ENCODE assay signal across 10 cellular contexts in genomic region chr1:64476251-64476952, GRCh38. TPM values are rescaled to one million over a fixed set of nuclear protein-coding genes. Genes with fewer than 3 reads are reported as not detected.
A peak's percentile ranks its signal among the peaks of the same experiment; 100 is the strongest.
DNase-seq lines count a peak whose midpoint lies in the region; ATAC-seq and TF ChIP-seq lines count a peak whose summit lies in the region.
"Had no signal": no experiment of that assay in that cellular context is flagged by ENCODE, and none has a peak within 500 bp of the region (broad histone marks: within the 10 kb centered on the region; RNA-seq: fewer than 3 reads in every experiment).

No MANE protein-coding gene starts in this region.

- H3K4me3 ChIP-seq in BLaER1 treated with 17β-estradiol and CSF1 and Interleukin-3, amounts not matched to agents 10 nM and 100 nM, result no peak overlapping the region
- H3K4me3 ChIP-seq in RWPE2 (ENCODE audit: severe bottlenecking), result no peak overlapping the region
- H3K4me3 ChIP-seq in osteoblast (ENCODE audit: insufficient read depth, low read length), result no peak overlapping the region
- H3K4me3 ChIP-seq in naive thymus-derived CD4-positive, alpha-beta T cell (ENCODE audit: low read length), result no peak overlapping the region

- no peak overlapping the region; a peak in 1 of 22 replicates for H3K27ac ChIP-seq in BLaER1 treated with 17β-estradiol and CSF1 and Interleukin-3, amounts not matched to agents 10 nM and 100 nM
- H3K27ac ChIP-seq in RWPE2 (ENCODE audit: poor library complexity, severe bottlenecking) (peak overlapping the region; percentile 18), osteoblast (ENCODE audit: low read depth, low read length) (no peak overlapping the region)
- no peak overlapping the region for H3K27ac ChIP-seq in naive thymus-derived CD4-positive, alpha-beta T cell (ENCODE audit: low read depth, low read length)

- peaks cover 4 to 76% (median 21%) of the 10 kb centered on the region in 7 donors for H3K4me1 Mint-ChIP-seq in naive thymus-derived CD4-positive, alpha-beta T cell

- H2AFZ ChIP-seq in osteoblast (ENCODE audit: low read length), result no peak overlapping the region

- DNase-seq in RWPE2 (ENCODE audit: low spot score) (no peak), fibroblast of the conjunctiva (ENCODE audit: low read depth) (peak; percentile 44), osteoblast (ENCODE audit: insufficient read length, low spot score, missing footprints) (peak; percentile 86), DMS153 treated with DMSO at 0.1 percent for 48 hours (lab: John Stamatoyannopoulos, UW; ENCODE audit: unreplicated experiment) (no peak), retina (no peak)
- no peak for DNase-seq in naive thymus-derived CD4-positive, alpha-beta T cell
- DNase-seq: activated T-cell treated with anti-CD3 and anti-CD28 coated beads, Interleukin-2, amount 50 U/mL, for 1 hour; GF-D8 had no signal

- peaks cover 4 to 29% (median 11%) of the 10 kb centered on the region in 5 donors for H3K27me3 Mint-ChIP-seq in naive thymus-derived CD4-positive, alpha-beta T cell

- CTCF ChIA-PET in naive thymus-derived CD4-positive, alpha-beta T cell (lab: Charles Lee), result interaction anchor here (0.5 kb wide), 1 partner anchor 29 kb away, joined by 3 read pairs; no protein-coding TSS in a partner anchor

- no peak for TF ChIP-seq CTCF in RWPE2 (IDR thresholded peaks at IDR 0.05; ENCODE audit: poor library complexity, severe bottlenecking)
- no peak for TF ChIP-seq CTCF in osteoblast (IDR thresholded peaks at IDR 0.05; ENCODE audit: extremely low read depth, low read depth, low read length)

- intact Hi-C loops in naive thymus-derived CD4-positive, alpha-beta T cell (cut with micrococcal nuclease), result loop anchor here in 1 of 2 donors (10.0 kb wide), 1 partner anchor 588 kb away; no protein-coding TSS in a partner anchor

- peaks cover 0 to 2% (median 0%) of the 10 kb centered on the region in 5 donors for H3K36me3 Mint-ChIP-seq in naive thymus-derived CD4-positive, alpha-beta T cell

- no peaks in the 10 kb centered on the region for H3K9me3 ChIP-seq in BLaER1 treated with 17β-estradiol and CSF1 and Interleukin-3, amounts not matched to agents 10 nM and 100 nM (replicated peaks in 1 of 11)
- H3K9me3 ChIP-seq in RWPE2 (ENCODE audit: severe bottlenecking) (no peaks in the 10 kb centered on the region), osteoblast (ENCODE audit: low read depth, low read length) (no peaks in the 10 kb centered on the region)
- no peaks in the 10 kb centered on the region for H3K9me3 ChIP-seq in naive thymus-derived CD4-positive, alpha-beta T cell (ENCODE audit: control insufficient read depth in 2 of 3, low read length in 3 of 3)

- H3K9me3 Mint-ChIP-seq in naive thymus-derived CD4-positive, alpha-beta T cell, result no peaks in the 10 kb centered on the region

- H3K9ac ChIP-seq in BLaER1 treated with 17β-estradiol and CSF1 and Interleukin-3, amounts not matched to agents 10 nM and 100 nM, result no peak overlapping the region

- H4K20me1 ChIP-seq in BLaER1 treated with 17β-estradiol and CSF1 and Interleukin-3, amounts not matched to agents 10 nM and 100 nM, result peaks cover 0 to 34% (median 0%) of the 10 kb centered on the region in 11 experiments; a peak in 6 of 22 replicates
- H4K20me1 ChIP-seq in osteoblast (ENCODE audit: insufficient read depth, low read length), result peaks cover 9% of the 10 kb centered on the region

- POLR2A ChIA-PET in naive thymus-derived CD4-positive, alpha-beta T cell (lab: Charles Lee), result interaction anchor here (0.7 kb wide), 1 partner anchor 18 kb away, joined by 3 read pairs; no protein-coding TSS in a partner anchor

- peak overlapping the region in 1 of 9 donors; percentile 33 for H3K27ac Mint-ChIP-seq in naive thymus-derived CD4-positive, alpha-beta T cell

- H3K4me3 Mint-ChIP-seq in naive thymus-derived CD4-positive, alpha-beta T cell, result no peak overlapping the region

- H3K27me3 ChIP-seq in BLaER1 treated with 17β-estradiol and CSF1 and Interleukin-3, amounts not matched to agents 10 nM and 100 nM, result peaks cover 0 to 7% (median under 1%) of the 10 kb centered on the region in 11 experiments; a peak in 8 of 22 replicates
- no peaks in the 10 kb centered on the region for H3K27me3 ChIP-seq in RWPE2 (ENCODE audit: insufficient read depth, poor library complexity, severe bottlenecking)
- H3K27me3 ChIP-seq in osteoblast (ENCODE audit: insufficient read depth, low read length), result peaks cover 8% of the 10 kb centered on the region
- no peaks in the 10 kb centered on the region for H3K27me3 ChIP-seq in naive thymus-derived CD4-positive, alpha-beta T cell (ENCODE audit: control insufficient read depth in 2 of 2, insufficient read depth in 2 of 2, low read length in 2 of 2)

- H3K79me2 ChIP-seq in osteoblast (ENCODE audit: insufficient read depth, low read length), result peaks cover 9% of the 10 kb centered on the region

- H3K36me3 ChIP-seq in BLaER1 treated with 17β-estradiol and CSF1 and Interleukin-3, amounts not matched to agents 10 nM and 100 nM, result no peaks in the 10 kb centered on the region
- H3K36me3 ChIP-seq in RWPE2 (ENCODE audit: low read depth) (no peaks in the 10 kb centered on the region), osteoblast (ENCODE audit: insufficient read depth, low read length) (no peaks in the 10 kb centered on the region)
- no peaks in the 10 kb centered on the region for H3K36me3 ChIP-seq in naive thymus-derived CD4-positive, alpha-beta T cell (ENCODE audit: control insufficient read depth in 2 of 3, insufficient read depth in 3 of 3, low read length in 3 of 3)

- H3K4me1 ChIP-seq in BLaER1 treated with 17β-estradiol and CSF1 and Interleukin-3, amounts not matched to agents 10 nM and 100 nM, result peaks cover 17 to 47% (median 32%) of the 10 kb centered on the region in 10 experiments
- peaks cover 13% of the 10 kb centered on the region for H3K4me1 ChIP-seq in RWPE2 (ENCODE audit: insufficient read depth, poor library complexity, severe bottlenecking)
- peaks cover 21% of the 10 kb centered on the region for H3K4me1 ChIP-seq in osteoblast (ENCODE audit: insufficient read depth, low read length)
- peaks cover 0 to under 1% of the 10 kb centered on the region in 2 donors for H3K4me1 ChIP-seq in naive thymus-derived CD4-positive, alpha-beta T cell (ENCODE audit: control insufficient read depth in 2 of 2, insufficient read depth in 2 of 2, low read length in 2 of 2)

- H3K4me2 ChIP-seq in BLaER1 treated with 17β-estradiol and CSF1 and Interleukin-3, amounts not matched to agents 10 nM and 100 nM, result peak overlapping the region; percentile 1 to 43 (median 22); a peak in 10 of 22 replicates
- peak overlapping the region; percentile 15 for H3K4me2 ChIP-seq in osteoblast (ENCODE audit: insufficient read depth, low read length)

- ATAC-seq in RWPE2 (ENCODE audit: low read depth) (peak; percentile 48), GM18511 (IDR thresholded peaks at IDR 0.05; ENCODE audit: unreplicated experiment) (no peak)
- ATAC-seq in naive thymus-derived CD4-positive, alpha-beta T cell, result no peak

RNA-seq across cellular contexts. Expression of gene CACHD1, which starts 6.5 kb away (rescaled TPM):
- 5.1 and 6.8 TPM in 2 replicates for total RNA-seq in osteoblast
- total RNA-seq in naive thymus-derived CD4-positive, alpha-beta T cell, result 1 to 10 TPM in 4 of 5 experiments, under 1 TPM in 1; 0.15 to 9.0 (median 3.4) TPM
- 1 to 10 TPM; 2.4 to 5.5 TPM for polyA plus RNA-seq in naive thymus-derived CD4-positive, alpha-beta T cell

Comparison
In these comparisons a context has a peak if more than half of its experiments do, and no peak if none do; other contexts are left out.
1. DNase-seq: peak in fibroblast of the conjunctiva (single experiment) and osteoblast (single experiment); none in RWPE2 (single experiment), naive thymus-derived CD4-positive, alpha-beta T cell (0 of 9), DMS153 treated with DMSO at 0.1 percent for 48 hours (single experiment) and retina (single experiment).